In genomic region chr4:83498187-83498586, GRCh38 we compare ENCODE assay signal across 2 cellular contexts.
TF ChIP-seq lines count a peak whose summit lies in the region.

No MANE protein-coding gene starts in this region.

TF ChIP-seq in GM23338, 12 proteins besides CTCF, POLR2A, EP300 and RAD21 (continued from another document):
- TF ChIP-seq REST (IDR thresholded peaks at IDR 0.05; ENCODE audit: unreplicated experiment) (no peak), STAT1 (IDR thresholded peaks at IDR 0.05; ENCODE audit: unreplicated experiment) (no peak), CREB1 (CRISPR knock-in tag; IDR thresholded peaks at IDR 0.05; ENCODE audit: low read depth) (no peak), EZH2phosphoT487 (IDR thresholded peaks at IDR 0.05; ENCODE audit: unreplicated experiment) (no peak), ZNF114 (CRISPR knock-in tag; IDR thresholded peaks at IDR 0.05) (no peak), ZNF462 (CRISPR knock-in tag; IDR thresholded peaks at IDR 0.05) (no peak), POLR2AphosphoS5 (IDR thresholded peaks at IDR 0.05; ENCODE audit: low read depth) (no peak), JUNB (IDR thresholded peaks at IDR 0.05; ENCODE audit: unreplicated experiment) (no peak)
TF ChIP-seq in GM23338: peak in this region for 0.

TF ChIP-seq in HEK293, 187 proteins besides CTCF, POLR2A, EP300 and RAD21 (continued from another document):
- TF ChIP-seq PRDM10 (tag by site-specific recombination; IDR thresholded peaks at IDR 0.05) (no peak), ZNF571 (tag by site-specific recombination; IDR thresholded peaks at IDR 0.05) (no peak)
